Comparison of ENCODE assay signal across 8 cellular contexts in the genomic region with DNA sequence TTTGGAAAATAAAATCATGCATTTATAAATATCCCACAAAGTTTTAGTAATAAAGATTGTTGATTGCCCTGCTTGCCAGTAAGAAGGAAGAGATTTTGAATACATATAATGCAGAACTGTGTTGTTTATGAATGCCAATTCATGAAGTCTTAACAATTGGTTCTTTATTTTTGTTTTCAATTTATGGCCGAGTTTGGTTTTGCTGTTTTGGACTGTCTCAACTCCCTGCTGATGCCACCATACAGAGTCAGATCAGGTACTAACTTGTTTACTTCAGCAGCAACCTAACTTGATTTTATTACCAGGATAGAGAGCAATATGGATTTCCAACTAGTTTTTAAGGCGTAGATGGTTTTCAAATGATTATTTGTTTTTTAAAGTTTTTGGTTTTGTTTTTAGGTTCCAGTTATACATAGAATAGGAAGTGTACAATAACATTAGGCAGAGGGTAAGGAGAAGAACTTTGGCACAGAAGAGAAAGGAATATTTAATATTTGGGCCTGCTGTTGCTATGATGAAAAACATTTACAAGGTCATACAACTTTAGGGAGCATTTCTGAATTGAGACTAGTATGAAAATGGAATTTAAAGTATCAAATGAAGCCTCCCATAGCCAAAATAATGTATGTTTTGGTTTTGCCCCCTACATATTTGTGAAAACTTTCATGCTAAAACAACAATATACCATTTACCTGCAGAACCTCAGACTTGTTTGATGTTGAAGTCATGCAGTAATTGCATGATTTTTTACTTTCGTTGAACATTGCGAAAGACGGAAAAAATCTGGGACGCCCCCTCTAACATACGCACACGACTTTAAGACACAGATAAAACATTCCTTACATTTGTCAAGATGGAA. TPM values are rescaled to one million over a fixed set of nuclear protein-coding genes. Genes with fewer than 3 reads are reported as not detected.
A peak's percentile ranks its signal among the peaks of the same experiment; 100 is the strongest.
DNase-seq lines count a peak whose midpoint lies in the region; ATAC-seq, FAIRE-seq and TF ChIP-seq lines count a peak whose summit lies in the region.

No MANE protein-coding gene starts in this region.

- TF ChIP-seq CTCF in AG04450 (IDR thresholded peaks at IDR 0.05; ENCODE audit: low read depth, low read length) (no peak), HL-60 (IDR thresholded peaks at IDR 0.05; ENCODE audit: insufficient read depth, low read length) (no peak), astrocyte (IDR thresholded peaks at IDR 0.05; ENCODE audit: insufficient read depth, low read depth, low read length) (no peak), kidney (IDR thresholded peaks at IDR 0.05; ENCODE audit: borderline replicate concordance, extremely low read depth, insufficient read depth) (no peak)

- intact Hi-C loops in kidney (cut with DNase I), result no loop called here

- H3K9ac ChIP-seq in astrocyte (ENCODE audit: low read length), result peak overlapping the region; percentile 98
- peak overlapping the region; percentile 45 to 98 for H3K9ac ChIP-seq in kidney (ENCODE audit: low read length in 2 of 2)

- ATAC-seq in GM21528 (IDR thresholded peaks at IDR 0.05; ENCODE audit: low FRiP score, unreplicated experiment) (no peak), HG03175 (IDR thresholded peaks at IDR 0.05; ENCODE audit: unreplicated experiment) (no peak), HG03108 (IDR thresholded peaks at IDR 0.05; ENCODE audit: unreplicated experiment) (no peak)

- H2AFZ ChIP-seq in astrocyte (ENCODE audit: low read depth, low read length), result peak overlapping the region; percentile 77

- H3K36me3 ChIP-seq in astrocyte (ENCODE audit: insufficient read depth, low read length), result no peaks in the 10 kb centered on the region
- no peaks in the 10 kb centered on the region for H3K36me3 ChIP-seq in kidney (ENCODE audit: control insufficient read depth in 1 of 2, insufficient read depth in 2 of 2, low read length in 2 of 2)

- peak; percentile 7 for DNase-seq in AG04450 (ENCODE audit: low read depth, low spot score)
- no peak for DNase-seq in HL-60 (ENCODE audit: low read depth in 1 of 2, low spot score in 1 of 2)
- peak; percentile 56 for DNase-seq in astrocyte (ENCODE audit: low read depth)
- no peak for DNase-seq in kidney
- peak; percentile 79 for DNase-seq in superior temporal gyrus (ENCODE audit: extremely low spot score)

- peak overlapping the region; percentile 93 for H3K4me3 Mint-ChIP-seq in astrocyte (ENCODE audit: unreplicated experiment)

- H3K27me3 ChIP-seq in AG04450 (ENCODE audit: control insufficient read depth, insufficient read depth, low read length) (no peaks in the 10 kb centered on the region), HL-60 (ENCODE audit: insufficient read depth, poor library complexity, severe bottlenecking) (no peaks in the 10 kb centered on the region), astrocyte (ENCODE audit: insufficient read depth, low read length) (no peaks in the 10 kb centered on the region)

- H3K27ac ChIP-seq in AG04450 (ENCODE audit: low read depth, low read length), result peak overlapping the region; percentile 96
- H3K27ac ChIP-seq in HL-60 (replicated peaks), result peak overlapping the region; percentile 73
- peak overlapping the region; percentile 98 for H3K27ac ChIP-seq in astrocyte (ENCODE audit: low read depth, low read length)
- H3K27ac ChIP-seq in kidney (ENCODE audit: low read depth in 2 of 2, low read length in 2 of 2), result peak overlapping the region; percentile 89 to 97

- CTCF ChIA-PET in AG04450 (lab: Charles Lee), result interaction anchor here (0.7 kb wide), 1 partner anchor 377 kb away, joined by 3 read pairs; no protein-coding TSS in a partner anchor

- peak overlapping the region; percentile 97 for H3K27ac Mint-ChIP-seq in astrocyte (ENCODE audit: unreplicated experiment)

- H3K4me1 ChIP-seq in astrocyte (ENCODE audit: insufficient read depth, low read length) (no peaks in the 10 kb centered on the region), kidney (ENCODE audit: control insufficient read depth in 1 of 2, insufficient read depth in 1 of 2, low read depth in 1 of 2, low read length in 2 of 2) (peaks cover 2 to 5% of the 10 kb centered on the region in 2 donors)

- peaks cover 12% of the 10 kb centered on the region for H4K20me1 ChIP-seq in astrocyte (ENCODE audit: insufficient read depth, low read length)

- no peaks in the 10 kb centered on the region for H3K36me3 Mint-ChIP-seq in astrocyte (ENCODE audit: low read depth, unreplicated experiment)

- H3K4me3 ChIP-seq in AG04450 (ENCODE audit: low read depth, low read length), result peak overlapping the region; percentile 85
- H3K4me3 ChIP-seq in HL-60 (replicated peaks; ENCODE audit: insufficient read depth, low read length), result peak overlapping the region; percentile 88
- H3K4me3 ChIP-seq in astrocyte (ENCODE audit: insufficient read depth, low read depth, low read length), result peak overlapping the region; percentile 93
- peak overlapping the region; percentile 90 to 91 for H3K4me3 ChIP-seq in kidney (ENCODE audit: low read length in 2 of 2)

- H3K79me2 ChIP-seq in astrocyte (ENCODE audit: insufficient read depth, low read length), result peaks cover 26% of the 10 kb centered on the region

- H3K9me3 ChIP-seq in AG04450 (ENCODE audit: control insufficient read depth, insufficient read depth, low read length) (no peaks in the 10 kb centered on the region), astrocyte (ENCODE audit: insufficient read depth, low read depth, low read length) (no peaks in the 10 kb centered on the region), kidney (ENCODE audit: control insufficient read depth in 1 of 2, low read length in 2 of 2) (no peaks in the 10 kb centered on the region)

- no peaks in the 10 kb centered on the region for H3K9me3 Mint-ChIP-seq in astrocyte (ENCODE audit: unreplicated experiment)

- H3K27me3 Mint-ChIP-seq in astrocyte (ENCODE audit: low read depth, unreplicated experiment), result no peaks in the 10 kb centered on the region

- H3K4me1 Mint-ChIP-seq in astrocyte (ENCODE audit: low read depth, unreplicated experiment), result peaks cover 5% of the 10 kb centered on the region

- POLR2A ChIA-PET in AG04450 (lab: Yijun Ruan, JAX), result interaction anchor here (0.5 to 1.8 kb wide), 10 partner anchors 13 to 359 kb away, joined by 3 to 6 read pairs (median 4); a partner anchor contains a TSS

- FAIRE-seq in astrocyte (lab: Jason Lieb, UNC), result peak; percentile 9
- no peak for FAIRE-seq in kidney (lab: Jason Lieb, UNC)

- H3K4me2 ChIP-seq in astrocyte (ENCODE audit: low read length), result peak overlapping the region; percentile 98

RNA-seq across cellular contexts. Expression of a gene that starts 0.9 kb away (rescaled TPM):
- polyA plus RNA-seq in AG04450 (2011; rRNA removed), result 44.1 and 54.0 TPM in 2 replicates
- polyA minus RNA-seq in AG04450 (2011; rRNA and poly(A)+ RNA removed), result 10.8 and 18.9 TPM in 2 replicates
- 94.8 and 99.0 TPM in 2 replicates for total RNA-seq in astrocyte
- total RNA-seq in kidney, result 66.4 TPM
- polyA plus RNA-seq in kidney (ENCODE audit: insufficient read depth, low read depth, low replicate concordance), result 114 TPM

Comparison
In these comparisons a context has a peak if more than half of its experiments do, and no peak if none do; other contexts are left out.
1. DNase-seq: peak in AG04450 (single experiment), astrocyte (single experiment) and superior temporal gyrus (single experiment); none in HL-60 (0 of 2) and kidney (single experiment).
2. Peak in every context shown above with its lines, with median percentiles within 50 percentile points of each other: H3K27ac ChIP-seq and H3K4me3 ChIP-seq.